ENCODE assay signal across 8 cellular contexts in genomic region chr20:50115591-50116367, GRCh38. TPM values are rescaled to one million over a fixed set of nuclear protein-coding genes. Genes with fewer than 3 reads are reported as not detected.
DNase-seq lines count a peak whose midpoint lies in the region; ATAC-seq and TF ChIP-seq lines count a peak whose summit lies in the region.

No MANE protein-coding gene starts in this region.

- peak overlapping the region; percentile 62 for H3K4me3 ChIP-seq in LNCaP clone FGC (ENCODE audit: low read depth, low read length)

- peak; percentile 84 to 91 for ATAC-seq in natural killer cell treated with Interleukin-12 subunit alpha and Interleukin-12 subunit beta and Interleukin-15 and Interleukin-18, amount 100 ng/mL, for 72 hours

- H3K4me1 Mint-ChIP-seq in activated T-helper 2 cell treated with anti-CD3 and anti-CD28 coated beads, Interferon-gamma antibody, Interleukin-2, Interleukin-4, amounts not matched to agents 10 μg/mL and 5 μg/mL and 100 μg/mL, durations not matched to agents 14 hours and 24 hours and 36 hours (ENCODE audit: low read depth): peaks cover 43% of the 10 kb centered on the region
- H3K4me1 Mint-ChIP-seq in natural killer cell treated with Interleukin-12 subunit alpha and Interleukin-12 subunit beta and Interleukin-15 and Interleukin-18, amount 100 ng/mL, for 72 hours (ENCODE audit: low read depth in 2 of 2): peaks cover 46 to 48% of the 10 kb centered on the region in 2 donors

- peak overlapping the region; percentile 95 for H3K27ac Mint-ChIP-seq in activated T-helper 2 cell treated with anti-CD3 and anti-CD28 coated beads, Interferon-gamma antibody, Interleukin-2, Interleukin-4, amounts not matched to agents 10 μg/mL and 5 μg/mL and 100 μg/mL, durations not matched to agents 14 hours and 24 hours and 36 hours
- H3K27ac Mint-ChIP-seq in natural killer cell treated with Interleukin-12 subunit alpha and Interleukin-12 subunit beta and Interleukin-15 and Interleukin-18, amount 100 ng/mL, for 72 hours: peak overlapping the region; percentile 93 to 96

- H3K9me3 Mint-ChIP-seq in activated T-helper 2 cell treated with anti-CD3 and anti-CD28 coated beads, Interferon-gamma antibody, Interleukin-2, Interleukin-4, amounts not matched to agents 10 μg/mL and 5 μg/mL and 100 μg/mL, durations not matched to agents 14 hours and 24 hours and 36 hours: no peaks in the 10 kb centered on the region
- H3K9me3 Mint-ChIP-seq in natural killer cell treated with Interleukin-12 subunit alpha and Interleukin-12 subunit beta and Interleukin-15 and Interleukin-18, amount 100 ng/mL, for 72 hours: no peaks in the 10 kb centered on the region

- intact Hi-C loops in activated T-helper 2 cell treated with anti-CD3 and anti-CD28 coated beads, Interferon-gamma antibody, Interleukin-2, Interleukin-4, amounts not matched to agents 10 μg/mL and 5 μg/mL and 100 μg/mL, durations not matched to agents 14 hours and 24 hours and 36 hours (cut with micrococcal nuclease): loop anchor here (10.0 kb wide), 1 partner anchor 369 kb away; no protein-coding TSS in a partner anchor

- H3K36me3 Mint-ChIP-seq in activated T-helper 2 cell treated with anti-CD3 and anti-CD28 coated beads, Interferon-gamma antibody, Interleukin-2, Interleukin-4, amounts not matched to agents 10 μg/mL and 5 μg/mL and 100 μg/mL, durations not matched to agents 14 hours and 24 hours and 36 hours (ENCODE audit: low read depth): peaks cover 18% of the 10 kb centered on the region
- H3K36me3 Mint-ChIP-seq in natural killer cell treated with Interleukin-12 subunit alpha and Interleukin-12 subunit beta and Interleukin-15 and Interleukin-18, amount 100 ng/mL, for 72 hours: peaks cover 9% of the 10 kb centered on the region

- no peak for TF ChIP-seq CTCF in LNCaP clone FGC (IDR thresholded peaks at IDR 0.05; ENCODE audit: control insufficient read depth, extremely low read depth, insufficient read depth)

- peak; percentile 97 for DNase-seq in EL
- DNase-seq in H4 (ENCODE audit: low spot score): peak; percentile 97
- peak; percentile 93 for DNase-seq in LNCaP clone FGC (ENCODE audit: low read depth)
- DNase-seq in RPMI8226: peak; percentile 96
- DNase-seq in activated T-helper 2 cell treated with anti-CD3 and anti-CD28 coated beads, Interferon-gamma antibody, Interleukin-2, Interleukin-4, amounts not matched to agents 10 μg/mL and 5 μg/mL and 100 μg/mL, durations not matched to agents 14 hours and 24 hours and 36 hours (ENCODE audit: low spot score): peak; percentile 86
- DNase-seq in fibroblast of peridontal ligament (ENCODE audit: extremely low read depth): peak; percentile 98
- DNase-seq in natural killer cell treated with Interleukin-12 subunit alpha and Interleukin-12 subunit beta and Interleukin-15 and Interleukin-18, amount 100 ng/mL, for 72 hours (ENCODE audit: low spot score): peak; percentile 91
- peak; percentile 91 for DNase-seq in stimulated activated naive CD4-positive, alpha-beta T cell treated with Interleukin-2 at 50 U/mL for 16 hours (lab: John Stamatoyannopoulos, UW)

- H3K27me3 Mint-ChIP-seq in activated T-helper 2 cell treated with anti-CD3 and anti-CD28 coated beads, Interferon-gamma antibody, Interleukin-2, Interleukin-4, amounts not matched to agents 10 μg/mL and 5 μg/mL and 100 μg/mL, durations not matched to agents 14 hours and 24 hours and 36 hours (ENCODE audit: low read depth): no peaks in the 10 kb centered on the region
- no peaks in the 10 kb centered on the region for H3K27me3 Mint-ChIP-seq in natural killer cell treated with Interleukin-12 subunit alpha and Interleukin-12 subunit beta and Interleukin-15 and Interleukin-18, amount 100 ng/mL, for 72 hours

- peak overlapping the region; percentile 85 for H3K4me3 Mint-ChIP-seq in activated T-helper 2 cell treated with anti-CD3 and anti-CD28 coated beads, Interferon-gamma antibody, Interleukin-2, Interleukin-4, amounts not matched to agents 10 μg/mL and 5 μg/mL and 100 μg/mL, durations not matched to agents 14 hours and 24 hours and 36 hours (ENCODE audit: low read depth)
- H3K4me3 Mint-ChIP-seq in natural killer cell treated with Interleukin-12 subunit alpha and Interleukin-12 subunit beta and Interleukin-15 and Interleukin-18, amount 100 ng/mL, for 72 hours: peak overlapping the region; percentile 83

RNA-seq across cellular contexts. Expression of gene UBE2V1, which starts 2.8 kb away (rescaled TPM):
- total RNA-seq in H4 (2014; rRNA removed; shearing (Covaris generic)): 28.9 and 81.7 TPM in 2 replicates
- total RNA-seq in activated T-helper 2 cell treated with anti-CD3 and anti-CD28 coated beads, Interferon-gamma antibody, Interleukin-2, Interleukin-4, amounts not matched to agents 10 μg/mL and 5 μg/mL and 100 μg/mL, durations not matched to agents 14 hours and 24 hours and 36 hours: 158 and 174 TPM in 2 replicates
- total RNA-seq in natural killer cell treated with Interleukin-12 subunit alpha and Interleukin-12 subunit beta and Interleukin-15 and Interleukin-18, amount 100 ng/mL, for 72 hours: 100 to 1,000 TPM; 198 to 240 TPM

RNA-seq across cellular contexts. Expression of gene PEDS1, which starts 37.7 kb away (rescaled TPM):
- 26.9 and 30.3 TPM in 2 replicates for total RNA-seq in H4 (2014; rRNA removed; shearing (Covaris generic))
- 26.5 and 29.5 TPM in 2 replicates for total RNA-seq in activated T-helper 2 cell treated with anti-CD3 and anti-CD28 coated beads, Interferon-gamma antibody, Interleukin-2, Interleukin-4, amounts not matched to agents 10 μg/mL and 5 μg/mL and 100 μg/mL, durations not matched to agents 14 hours and 24 hours and 36 hours
- 10 to 100 TPM; 31.2 to 33.8 TPM for total RNA-seq in natural killer cell treated with Interleukin-12 subunit alpha and Interleukin-12 subunit beta and Interleukin-15 and Interleukin-18, amount 100 ng/mL, for 72 hours

Comparison
In these comparisons a context has a peak if more than half of its experiments do, and no peak if none do; other contexts are left out.
1. Peak in every context shown above with its lines: DNase-seq, ATAC-seq and H3K4me3 ChIP-seq.